20 cellular contexts compared by ENCODE assay signal in genomic region chr10:124928545-124928944, GRCh38.
"Had no signal": no experiment of that assay in that cellular context is flagged by ENCODE, and none has a peak within 500 bp of the region (broad histone marks: within the 10 kb centered on the region; RNA-seq: fewer than 3 reads in every experiment).

No MANE protein-coding gene starts in this region.

- H3K9me3 ChIP-seq: SJSA1 had no signal

- DNase-seq: Karpas-422, KG1, MG63, NCI-H1092, NCI-H1105 treated with DMSO at 0.1 percent for 48 hours, NCI-H1417 treated with DMSO at 0.1 percent for 48 hours, NCI-H146, NCI-H1694 treated with DMSO at 0.1 percent for 48 hours, NCI-H1930, NCI-H2081, NCI-H2107, NCI-H69, NCI-H774, RPMI8226, SHP77 treated with DMSO at 0.1 percent for 48 hours had no signal

- FAIRE-seq: HTR-8/SVneo, RCC 7860 had no signal

- H3K27ac ChIP-seq: HL-60, SJSA1, SK-N-MC had no signal

- H3K27me3 ChIP-seq: MG63, SJSA1 had no signal

- H3K4me3 ChIP-seq: MG63, SJSA1, SK-N-MC had no signal
